In genomic region chr14:76947078-76947837, GRCh38 we compare ENCODE assay signal across 1 cellular context.
TF ChIP-seq lines count a peak whose summit lies in the region.

No MANE protein-coding gene starts in this region.

TF ChIP-seq in HepG2, 621 proteins besides CTCF, POLR2A, EP300 and RAD21 (continued from another document and continues in another):
- TF ChIP-seq, protein P1, sequence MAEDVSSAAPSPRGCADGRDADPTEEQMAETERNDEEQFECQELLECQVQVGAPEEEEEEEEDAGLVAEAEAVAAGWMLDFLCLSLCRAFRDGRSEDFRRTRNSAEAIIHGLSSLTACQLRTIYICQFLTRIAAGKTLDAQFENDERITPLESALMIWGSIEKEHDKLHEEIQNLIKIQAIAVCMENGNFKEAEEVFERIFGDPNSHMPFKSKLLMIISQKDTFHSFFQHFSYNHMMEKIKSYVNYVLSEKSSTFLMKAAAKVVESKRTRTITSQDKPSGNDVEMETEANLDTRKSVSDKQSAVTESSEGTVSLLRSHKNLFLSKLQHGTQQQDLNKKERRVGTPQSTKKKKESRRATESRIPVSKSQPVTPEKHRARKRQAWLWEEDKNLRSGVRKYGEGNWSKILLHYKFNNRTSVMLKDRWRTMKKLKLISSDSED (CRISPR knock-in tag; IDR thresholded peaks at IDR 0.05) = no peak
- TF ChIP-seq SP2 (CRISPR knock-in tag; IDR thresholded peaks at IDR 0.05) (no peak), HOXA7 (CRISPR knock-in tag; IDR thresholded peaks at IDR 0.05) (no peak), DMAP1 (CRISPR knock-in tag; IDR thresholded peaks at IDR 0.05) (no peak), BRF2 (CRISPR knock-in tag; IDR thresholded peaks at IDR 0.05) (no peak), ZNF124 (CRISPR knock-in tag; IDR thresholded peaks at IDR 0.05) (no peak), SRSF1 (optimal IDR thresholded peaks at IDR 0.05; ENCODE audit: low read depth, low read length) (no peak), ZBTB2 (CRISPR knock-in tag; IDR thresholded peaks at IDR 0.05; ENCODE audit: low read depth) (no peak), ZNF772 (CRISPR knock-in tag; IDR thresholded peaks at IDR 0.05) (0 out of 2 replicates have a peak, but pooled peaks have one; percentile 32), SRF (IDR thresholded peaks at IDR 0.05; ENCODE audit: low read depth, low read length) (no peak), AGO2 (optimal IDR thresholded peaks at IDR 0.05; ENCODE audit: low read depth, low read length) (no peak), HNRNPH1 (optimal IDR thresholded peaks at IDR 0.05; ENCODE audit: low read depth, low read length) (no peak), TMF1 (CRISPR knock-in tag; IDR thresholded peaks at IDR 0.05; ENCODE audit: low read depth) (no peak), MIER2 (CRISPR knock-in tag; IDR thresholded peaks at IDR 0.05) (0 out of 2 replicates have a peak, but pooled peaks have one; percentile 42), SSRP1 (CRISPR knock-in tag; IDR thresholded peaks at IDR 0.05) (no peak), EED (CRISPR knock-in tag; IDR thresholded peaks at IDR 0.05) (no peak), ZNF382 (CRISPR knock-in tag; IDR thresholded peaks at IDR 0.05; ENCODE audit: borderline replicate concordance) (no peak), ZNF572 (CRISPR knock-in tag; IDR thresholded peaks at IDR 0.05) (no peak), SAFB2 (CRISPR knock-in tag; IDR thresholded peaks at IDR 0.05; ENCODE audit: borderline replicate concordance, low read depth) (no peak), ZFP41 (CRISPR knock-in tag; IDR thresholded peaks at IDR 0.05; ENCODE audit: borderline replicate concordance) (no peak), MAFG (CRISPR knock-in tag; IDR thresholded peaks at IDR 0.05) (no peak), KAT8 (CRISPR knock-in tag; IDR thresholded peaks at IDR 0.05) (peak; percentile 55; the same call in 1 of the 2 replicates), HOXD1 (CRISPR knock-in tag; IDR thresholded peaks at IDR 0.05) (no peak), NFATC3 (CRISPR knock-in tag; IDR thresholded peaks at IDR 0.05) (no peak), TGIF2 (CRISPR knock-in tag; IDR thresholded peaks at IDR 0.05) (no peak), ZNF891 (CRISPR knock-in tag; IDR thresholded peaks at IDR 0.05) (no peak), ZNF296 (CRISPR knock-in tag; conservative IDR thresholded peaks at IDR 0.05) (no peak), ATAD3A (CRISPR knock-in tag; IDR thresholded peaks at IDR 0.05) (no peak), ZNF292 (CRISPR knock-in tag; IDR thresholded peaks at IDR 0.05; ENCODE audit: borderline replicate concordance, low read depth) (0 out of 2 replicates have a peak, but pooled peaks have one; percentile 35), BORCS8-MEF2B (CRISPR knock-in tag; IDR thresholded peaks at IDR 0.05) (no peak), ZFY (CRISPR knock-in tag; IDR thresholded peaks at IDR 0.05) (peak; percentile 72; the same call in 1 of the 2 replicates), GLI4 (CRISPR knock-in tag; IDR thresholded peaks at IDR 0.05; ENCODE audit: borderline replicate concordance) (no peak), KAT7 (CRISPR knock-in tag; IDR thresholded peaks at IDR 0.05; ENCODE audit: borderline replicate concordance) (no peak), LBX2 (CRISPR knock-in tag; IDR thresholded peaks at IDR 0.05; ENCODE audit: borderline replicate concordance) (no peak), SCMH1 (CRISPR knock-in tag; IDR thresholded peaks at IDR 0.05; ENCODE audit: borderline replicate concordance) (no peak), SMAD1 (CRISPR knock-in tag; IDR thresholded peaks at IDR 0.05; ENCODE audit: borderline replicate concordance, low read depth) (no peak)
- TF ChIP-seq, protein P2, sequence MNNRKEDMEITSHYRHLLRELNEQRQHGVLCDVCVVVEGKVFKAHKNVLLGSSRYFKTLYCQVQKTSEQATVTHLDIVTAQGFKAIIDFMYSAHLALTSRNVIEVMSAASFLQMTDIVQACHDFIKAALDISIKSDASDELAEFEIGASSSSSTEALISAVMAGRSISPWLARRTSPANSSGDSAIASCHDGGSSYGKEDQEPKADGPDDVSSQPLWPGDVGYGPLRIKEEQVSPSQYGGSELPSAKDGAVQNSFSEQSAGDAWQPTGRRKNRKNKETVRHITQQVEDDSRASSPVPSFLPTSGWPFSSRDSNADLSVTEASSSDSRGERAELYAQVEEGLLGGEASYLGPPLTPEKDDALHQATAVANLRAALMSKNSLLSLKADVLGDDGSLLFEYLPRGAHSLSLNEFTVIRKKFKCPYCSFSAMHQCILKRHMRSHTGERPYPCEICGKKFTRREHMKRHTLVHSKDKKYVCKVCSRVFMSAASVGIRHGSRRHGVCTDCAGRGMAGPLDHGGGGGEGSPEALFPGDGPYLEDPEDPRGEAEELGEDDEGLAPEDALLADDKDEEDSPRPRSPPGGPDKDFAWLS (CRISPR knock-in tag; IDR thresholded peaks at IDR 0.05; ENCODE audit: borderline replicate concordance) = no peak
- TF ChIP-seq, protein P3, sequence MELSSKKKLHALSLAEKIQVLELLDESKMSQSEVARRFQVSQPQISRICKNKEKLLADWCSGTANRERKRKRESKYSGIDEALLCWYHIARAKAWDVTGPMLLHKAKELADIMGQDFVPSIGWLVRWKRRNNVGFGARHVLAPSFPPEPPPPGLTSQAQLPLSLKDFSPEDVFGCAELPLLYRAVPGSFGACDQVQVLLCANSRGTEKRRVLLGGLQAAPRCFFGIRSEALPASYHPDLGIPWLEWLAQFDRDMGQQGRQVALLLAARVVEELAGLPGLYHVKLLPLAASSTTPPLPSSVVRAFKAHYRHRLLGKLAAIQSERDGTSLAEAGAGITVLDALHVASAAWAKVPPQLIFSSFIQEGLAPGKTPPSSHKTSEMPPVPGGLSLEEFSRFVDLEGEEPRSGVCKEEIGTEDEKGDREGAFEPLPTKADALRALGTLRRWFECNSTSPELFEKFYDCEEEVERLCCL (CRISPR knock-in tag; IDR thresholded peaks at IDR 0.05; ENCODE audit: borderline replicate concordance) = no peak
- TF ChIP-seq, protein P4, sequence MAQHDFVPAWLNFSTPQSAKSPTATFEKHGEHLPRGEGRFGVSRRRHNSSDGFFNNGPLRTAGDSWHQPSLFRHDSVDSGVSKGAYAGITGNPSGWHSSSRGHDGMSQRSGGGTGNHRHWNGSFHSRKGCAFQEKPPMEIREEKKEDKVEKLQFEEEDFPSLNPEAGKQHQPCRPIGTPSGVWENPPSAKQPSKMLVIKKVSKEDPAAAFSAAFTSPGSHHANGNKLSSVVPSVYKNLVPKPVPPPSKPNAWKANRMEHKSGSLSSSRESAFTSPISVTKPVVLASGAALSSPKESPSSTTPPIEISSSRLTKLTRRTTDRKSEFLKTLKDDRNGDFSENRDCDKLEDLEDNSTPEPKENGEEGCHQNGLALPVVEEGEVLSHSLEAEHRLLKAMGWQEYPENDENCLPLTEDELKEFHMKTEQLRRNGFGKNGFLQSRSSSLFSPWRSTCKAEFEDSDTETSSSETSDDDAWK (CRISPR knock-in tag; IDR thresholded peaks at IDR 0.05) = no peak
- TF ChIP-seq, protein P5, sequence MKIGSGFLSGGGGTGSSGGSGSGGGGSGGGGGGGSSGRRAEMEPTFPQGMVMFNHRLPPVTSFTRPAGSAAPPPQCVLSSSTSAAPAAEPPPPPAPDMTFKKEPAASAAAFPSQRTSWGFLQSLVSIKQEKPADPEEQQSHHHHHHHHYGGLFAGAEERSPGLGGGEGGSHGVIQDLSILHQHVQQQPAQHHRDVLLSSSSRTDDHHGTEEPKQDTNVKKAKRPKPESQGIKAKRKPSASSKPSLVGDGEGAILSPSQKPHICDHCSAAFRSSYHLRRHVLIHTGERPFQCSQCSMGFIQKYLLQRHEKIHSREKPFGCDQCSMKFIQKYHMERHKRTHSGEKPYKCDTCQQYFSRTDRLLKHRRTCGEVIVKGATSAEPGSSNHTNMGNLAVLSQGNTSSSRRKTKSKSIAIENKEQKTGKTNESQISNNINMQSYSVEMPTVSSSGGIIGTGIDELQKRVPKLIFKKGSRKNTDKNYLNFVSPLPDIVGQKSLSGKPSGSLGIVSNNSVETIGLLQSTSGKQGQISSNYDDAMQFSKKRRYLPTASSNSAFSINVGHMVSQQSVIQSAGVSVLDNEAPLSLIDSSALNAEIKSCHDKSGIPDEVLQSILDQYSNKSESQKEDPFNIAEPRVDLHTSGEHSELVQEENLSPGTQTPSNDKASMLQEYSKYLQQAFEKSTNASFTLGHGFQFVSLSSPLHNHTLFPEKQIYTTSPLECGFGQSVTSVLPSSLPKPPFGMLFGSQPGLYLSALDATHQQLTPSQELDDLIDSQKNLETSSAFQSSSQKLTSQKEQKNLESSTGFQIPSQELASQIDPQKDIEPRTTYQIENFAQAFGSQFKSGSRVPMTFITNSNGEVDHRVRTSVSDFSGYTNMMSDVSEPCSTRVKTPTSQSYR (CRISPR knock-in tag; IDR thresholded peaks at IDR 0.05; ENCODE audit: borderline replicate concordance) = no peak
- TF ChIP-seq, protein P6, sequence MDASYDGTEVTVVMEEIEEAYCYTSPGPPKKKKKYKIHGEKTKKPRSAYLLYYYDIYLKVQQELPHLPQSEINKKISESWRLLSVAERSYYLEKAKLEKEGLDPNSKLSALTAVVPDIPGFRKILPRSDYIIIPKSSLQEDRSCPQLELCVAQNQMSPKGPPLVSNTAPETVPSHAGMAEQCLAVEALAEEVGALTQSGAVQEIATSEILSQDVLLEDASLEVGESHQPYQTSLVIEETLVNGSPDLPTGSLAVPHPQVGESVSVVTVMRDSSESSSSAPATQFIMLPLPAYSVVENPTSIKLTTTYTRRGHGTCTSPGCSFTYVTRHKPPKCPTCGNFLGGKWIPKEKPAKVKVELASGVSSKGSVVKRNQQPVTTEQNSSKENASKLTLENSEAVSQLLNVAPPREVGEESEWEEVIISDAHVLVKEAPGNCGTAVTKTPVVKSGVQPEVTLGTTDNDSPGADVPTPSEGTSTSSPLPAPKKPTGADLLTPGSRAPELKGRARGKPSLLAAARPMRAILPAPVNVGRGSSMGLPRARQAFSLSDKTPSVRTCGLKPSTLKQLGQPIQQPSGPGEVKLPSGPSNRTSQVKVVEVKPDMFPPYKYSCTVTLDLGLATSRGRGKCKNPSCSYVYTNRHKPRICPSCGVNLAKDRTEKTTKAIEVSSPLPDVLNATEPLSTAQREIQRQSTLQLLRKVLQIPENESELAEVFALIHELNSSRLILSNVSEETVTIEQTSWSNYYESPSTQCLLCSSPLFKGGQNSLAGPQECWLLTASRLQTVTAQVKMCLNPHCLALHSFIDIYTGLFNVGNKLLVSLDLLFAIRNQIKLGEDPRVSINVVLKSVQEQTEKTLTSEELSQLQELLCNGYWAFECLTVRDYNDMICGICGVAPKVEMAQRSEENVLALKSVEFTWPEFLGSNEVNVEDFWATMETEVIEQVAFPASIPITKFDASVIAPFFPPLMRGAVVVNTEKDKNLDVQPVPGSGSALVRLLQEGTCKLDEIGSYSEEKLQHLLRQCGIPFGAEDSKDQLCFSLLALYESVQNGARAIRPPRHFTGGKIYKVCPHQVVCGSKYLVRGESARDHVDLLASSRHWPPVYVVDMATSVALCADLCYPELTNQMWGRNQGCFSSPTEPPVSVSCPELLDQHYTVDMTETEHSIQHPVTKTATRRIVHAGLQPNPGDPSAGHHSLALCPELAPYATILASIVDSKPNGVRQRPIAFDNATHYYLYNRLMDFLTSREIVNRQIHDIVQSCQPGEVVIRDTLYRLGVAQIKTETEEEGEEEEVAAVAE (CRISPR knock-in tag; IDR thresholded peaks at IDR 0.05; ENCODE audit: borderline replicate concordance) = no peak
- TF ChIP-seq, protein P7, sequence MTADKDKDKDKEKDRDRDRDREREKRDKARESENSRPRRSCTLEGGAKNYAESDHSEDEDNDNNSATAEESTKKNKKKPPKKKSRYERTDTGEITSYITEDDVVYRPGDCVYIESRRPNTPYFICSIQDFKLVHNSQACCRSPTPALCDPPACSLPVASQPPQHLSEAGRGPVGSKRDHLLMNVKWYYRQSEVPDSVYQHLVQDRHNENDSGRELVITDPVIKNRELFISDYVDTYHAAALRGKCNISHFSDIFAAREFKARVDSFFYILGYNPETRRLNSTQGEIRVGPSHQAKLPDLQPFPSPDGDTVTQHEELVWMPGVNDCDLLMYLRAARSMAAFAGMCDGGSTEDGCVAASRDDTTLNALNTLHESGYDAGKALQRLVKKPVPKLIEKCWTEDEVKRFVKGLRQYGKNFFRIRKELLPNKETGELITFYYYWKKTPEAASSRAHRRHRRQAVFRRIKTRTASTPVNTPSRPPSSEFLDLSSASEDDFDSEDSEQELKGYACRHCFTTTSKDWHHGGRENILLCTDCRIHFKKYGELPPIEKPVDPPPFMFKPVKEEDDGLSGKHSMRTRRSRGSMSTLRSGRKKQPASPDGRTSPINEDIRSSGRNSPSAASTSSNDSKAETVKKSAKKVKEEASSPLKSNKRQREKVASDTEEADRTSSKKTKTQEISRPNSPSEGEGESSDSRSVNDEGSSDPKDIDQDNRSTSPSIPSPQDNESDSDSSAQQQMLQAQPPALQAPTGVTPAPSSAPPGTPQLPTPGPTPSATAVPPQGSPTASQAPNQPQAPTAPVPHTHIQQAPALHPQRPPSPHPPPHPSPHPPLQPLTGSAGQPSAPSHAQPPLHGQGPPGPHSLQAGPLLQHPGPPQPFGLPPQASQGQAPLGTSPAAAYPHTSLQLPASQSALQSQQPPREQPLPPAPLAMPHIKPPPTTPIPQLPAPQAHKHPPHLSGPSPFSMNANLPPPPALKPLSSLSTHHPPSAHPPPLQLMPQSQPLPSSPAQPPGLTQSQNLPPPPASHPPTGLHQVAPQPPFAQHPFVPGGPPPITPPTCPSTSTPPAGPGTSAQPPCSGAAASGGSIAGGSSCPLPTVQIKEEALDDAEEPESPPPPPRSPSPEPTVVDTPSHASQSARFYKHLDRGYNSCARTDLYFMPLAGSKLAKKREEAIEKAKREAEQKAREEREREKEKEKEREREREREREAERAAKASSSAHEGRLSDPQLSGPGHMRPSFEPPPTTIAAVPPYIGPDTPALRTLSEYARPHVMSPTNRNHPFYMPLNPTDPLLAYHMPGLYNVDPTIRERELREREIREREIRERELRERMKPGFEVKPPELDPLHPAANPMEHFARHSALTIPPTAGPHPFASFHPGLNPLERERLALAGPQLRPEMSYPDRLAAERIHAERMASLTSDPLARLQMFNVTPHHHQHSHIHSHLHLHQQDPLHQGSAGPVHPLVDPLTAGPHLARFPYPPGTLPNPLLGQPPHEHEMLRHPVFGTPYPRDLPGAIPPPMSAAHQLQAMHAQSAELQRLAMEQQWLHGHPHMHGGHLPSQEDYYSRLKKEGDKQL (CRISPR knock-in tag; IDR thresholded peaks at IDR 0.05; ENCODE audit: low read depth) = no peak
